In genomic region chr15:65305776-65306175, GRCh38 we compare ENCODE assay signal across 18 cellular contexts. TPM values are rescaled to one million over a fixed set of nuclear protein-coding genes. Genes with fewer than 3 reads are reported as not detected.
A peak's percentile ranks its signal among the peaks of the same experiment; 100 is the strongest.
DNase-seq lines count a peak whose midpoint lies in the region; ATAC-seq and TF ChIP-seq lines count a peak whose summit lies in the region.
"Had no signal": no experiment of that assay in that cellular context is flagged by ENCODE, and none has a peak within 500 bp of the region (broad histone marks: within the 10 kb centered on the region; RNA-seq: fewer than 3 reads in every experiment).

No MANE protein-coding gene starts in this region.

- DNase-seq in activated naive CD8-positive, alpha-beta T cell treated with anti-CD3 and anti-CD28 coated beads for 36 hours, result no peak
- no peak for DNase-seq in activated naive CD8-positive, alpha-beta T cell treated with anti-CD3 and anti-CD28 coated beads, Interleukin-2, amount 50 U/mL, for 24 hours
- DNase-seq in activated CD4-positive, alpha-beta T cell treated with anti-CD3 and anti-CD28 coated beads for 36 hours, result no peak
- DNase-seq in erythroblast (lab: John Stamatoyannopoulos, UW), result no peak
- DNase-seq: adrenal gland, heart left ventricle, left colon, naive B cell, NCI-H1105, PC-3, trophoblast cell had no signal

- H3K9ac ChIP-seq in OCI-LY3 (ENCODE audit: low read length), result no peak overlapping the region

- no peaks in the 10 kb centered on the region for H3K36me3 Mint-ChIP-seq in activated naive CD8-positive, alpha-beta T cell
- H3K36me3 Mint-ChIP-seq in activated naive CD8-positive, alpha-beta T cell treated with anti-CD3 and anti-CD28 coated beads for 36 hours, result no peaks in the 10 kb centered on the region
- H3K36me3 Mint-ChIP-seq in activated naive CD8-positive, alpha-beta T cell treated with anti-CD3 and anti-CD28 coated beads, Interleukin-2, amount 50 U/mL, for 24 hours (ENCODE audit: low read depth), result no peaks in the 10 kb centered on the region
- H3K36me3 Mint-ChIP-seq in stimulated activated memory B cell treated with anti-CD40 and anti-IgM and Interleukin-4, amounts not matched to agents 10 μg/mL and 1 μg/mL and 100 μg/mL, for 72 hours, result no peaks in the 10 kb centered on the region
- H3K36me3 Mint-ChIP-seq in activated CD4-positive, alpha-beta T cell treated with anti-CD3 and anti-CD28 coated beads for 36 hours (ENCODE audit: low read depth), result no peaks in the 10 kb centered on the region
- H3K36me3 Mint-ChIP-seq: naive B cell had no signal

- CTCF ChIA-PET in activated CD4-positive, alpha-beta T cell treated with anti-CD3 and anti-CD28 coated beads for 36 hours (lab: Charles Lee), result interaction anchor here (0.6 to 2.5 kb wide), 4 partner anchors 9 to 424 kb away, joined by 3 to 15 read pairs (median 4); partner anchors contain the start of gene PARP16

- H3K36me3 ChIP-seq in OCI-LY3 (replicated peaks; ENCODE audit: low read depth, low read length), result no peaks in the 10 kb centered on the region
- H3K36me3 ChIP-seq: adrenal gland, heart left ventricle had no signal

- H3K27me3 Mint-ChIP-seq in activated naive CD8-positive, alpha-beta T cell, result no peaks in the 10 kb centered on the region
- peaks cover 7% of the 10 kb centered on the region for H3K27me3 Mint-ChIP-seq in activated naive CD8-positive, alpha-beta T cell treated with anti-CD3 and anti-CD28 coated beads for 36 hours
- peaks cover 4% of the 10 kb centered on the region for H3K27me3 Mint-ChIP-seq in activated naive CD8-positive, alpha-beta T cell treated with anti-CD3 and anti-CD28 coated beads, Interleukin-2, amount 50 U/mL, for 24 hours
- no peaks in the 10 kb centered on the region for H3K27me3 Mint-ChIP-seq in stimulated activated memory B cell treated with anti-CD40 and anti-IgM and Interleukin-4, amounts not matched to agents 10 μg/mL and 1 μg/mL and 100 μg/mL, for 72 hours
- H3K27me3 Mint-ChIP-seq in activated CD4-positive, alpha-beta T cell treated with anti-CD3 and anti-CD28 coated beads for 36 hours, result no peaks in the 10 kb centered on the region
- H3K27me3 Mint-ChIP-seq: naive B cell had no signal

- POLR2A ChIA-PET in activated CD4-positive, alpha-beta T cell treated with anti-CD3 and anti-CD28 coated beads for 36 hours (lab: Charles Lee), result interaction anchor here (0.7 to 2.9 kb wide), 11 partner anchors 8 to 564 kb away, joined by 5 to 137 read pairs (median 12); partner anchors contain the start of genes CLPX, PARP16, RAB11A and RNU5A-1

- peak overlapping the region; percentile 99 for H3K27ac Mint-ChIP-seq in activated naive CD8-positive, alpha-beta T cell
- no peak overlapping the region for H3K27ac Mint-ChIP-seq in activated naive CD8-positive, alpha-beta T cell treated with anti-CD3 and anti-CD28 coated beads for 36 hours
- peak overlapping the region; percentile 99 for H3K27ac Mint-ChIP-seq in activated naive CD8-positive, alpha-beta T cell treated with anti-CD3 and anti-CD28 coated beads, Interleukin-2, amount 50 U/mL, for 24 hours
- H3K27ac Mint-ChIP-seq in stimulated activated memory B cell treated with anti-CD40 and anti-IgM and Interleukin-4, amounts not matched to agents 10 μg/mL and 1 μg/mL and 100 μg/mL, for 72 hours, result peak overlapping the region; percentile 19
- H3K27ac Mint-ChIP-seq in activated CD4-positive, alpha-beta T cell treated with anti-CD3 and anti-CD28 coated beads for 36 hours, result no peak overlapping the region

- peaks cover 15% of the 10 kb centered on the region for H3K4me1 ChIP-seq in OCI-LY3 (ENCODE audit: low read length)

- peaks cover 19% of the 10 kb centered on the region for H3K4me1 Mint-ChIP-seq in activated naive CD8-positive, alpha-beta T cell (ENCODE audit: low read depth)
- H3K4me1 Mint-ChIP-seq in activated naive CD8-positive, alpha-beta T cell treated with anti-CD3 and anti-CD28 coated beads for 36 hours, result peaks cover 20% of the 10 kb centered on the region
- peaks cover 27% of the 10 kb centered on the region for H3K4me1 Mint-ChIP-seq in activated naive CD8-positive, alpha-beta T cell treated with anti-CD3 and anti-CD28 coated beads, Interleukin-2, amount 50 U/mL, for 24 hours
- H3K4me1 Mint-ChIP-seq in stimulated activated memory B cell treated with anti-CD40 and anti-IgM and Interleukin-4, amounts not matched to agents 10 μg/mL and 1 μg/mL and 100 μg/mL, for 72 hours, result peaks cover 22% of the 10 kb centered on the region
- H3K4me1 Mint-ChIP-seq in activated CD4-positive, alpha-beta T cell treated with anti-CD3 and anti-CD28 coated beads for 36 hours, result peaks cover 25% of the 10 kb centered on the region

- TF ChIP-seq POLR2A in erythroblast (IDR thresholded peaks at IDR 0.05; ENCODE audit: low read length), result no peak

- no peak overlapping the region for H2AFZ ChIP-seq in OCI-LY3 (ENCODE audit: low read depth, low read length)

- peak overlapping the region; percentile 63 for H3K4me3 ChIP-seq in OCI-LY3 (ENCODE audit: low read length)

- no peaks in the 10 kb centered on the region for H3K9me3 ChIP-seq in OCI-LY3 (ENCODE audit: insufficient read depth, low read length)
- H3K9me3 ChIP-seq: adrenal gland, heart left ventricle had no signal

- intact Hi-C loops in activated CD4-positive, alpha-beta T cell treated with anti-CD3 and anti-CD28 coated beads for 36 hours (cut with DNase I, micrococcal nuclease), result loop anchor here (2.0 to 10.0 kb wide), 9 partner anchors 173 to 1199 kb away; partner anchors contain the start of genes HACD3 (in 1 of the 2), MAP2K1 (in 1 of the 2), MTFMT (in 1 of the 2) and PDCD7 (in 1 of the 2)

- peak overlapping the region; percentile 76 for H3K4me2 ChIP-seq in OCI-LY3 (ENCODE audit: low read length)

- ATAC-seq in activated naive CD8-positive, alpha-beta T cell treated with anti-CD3 and anti-CD28 coated beads, Interleukin-2, amount 50 U/mL, for 24 hours, result no peak
- no peak for ATAC-seq in stimulated activated memory B cell treated with anti-CD40 and anti-IgM and Interleukin-4, amounts not matched to agents 10 μg/mL and 1 μg/mL and 100 μg/mL, for 72 hours
- ATAC-seq in activated CD4-positive, alpha-beta T cell treated with anti-CD3 and anti-CD28 coated beads for 36 hours, result no peak
- no peak for ATAC-seq in HG03469 (IDR thresholded peaks at IDR 0.05; ENCODE audit: unreplicated experiment)

- no peak overlapping the region for H3K27ac ChIP-seq in OCI-LY3 (ENCODE audit: low read length)

- no peak for TF ChIP-seq CTCF in OCI-LY3 (IDR thresholded peaks at IDR 0.05; ENCODE audit: low read depth, low read length)

- peaks cover 12% of the 10 kb centered on the region for H3K27me3 ChIP-seq in OCI-LY3 (ENCODE audit: low read depth, low read length)
- H3K27me3 ChIP-seq: adrenal gland, heart left ventricle had no signal

- no peaks in the 10 kb centered on the region for H3K79me2 ChIP-seq in OCI-LY3 (ENCODE audit: low read length)

- no peaks in the 10 kb centered on the region for H3K9me3 Mint-ChIP-seq in activated naive CD8-positive, alpha-beta T cell (ENCODE audit: low read depth)
- H3K9me3 Mint-ChIP-seq in activated naive CD8-positive, alpha-beta T cell treated with anti-CD3 and anti-CD28 coated beads for 36 hours, result no peaks in the 10 kb centered on the region
- no peaks in the 10 kb centered on the region for H3K9me3 Mint-ChIP-seq in activated naive CD8-positive, alpha-beta T cell treated with anti-CD3 and anti-CD28 coated beads, Interleukin-2, amount 50 U/mL, for 24 hours
- no peaks in the 10 kb centered on the region for H3K9me3 Mint-ChIP-seq in stimulated activated memory B cell treated with anti-CD40 and anti-IgM and Interleukin-4, amounts not matched to agents 10 μg/mL and 1 μg/mL and 100 μg/mL, for 72 hours
- H3K9me3 Mint-ChIP-seq in activated CD4-positive, alpha-beta T cell treated with anti-CD3 and anti-CD28 coated beads for 36 hours (ENCODE audit: low read depth), result no peaks in the 10 kb centered on the region

- no peaks in the 10 kb centered on the region for H4K20me1 ChIP-seq in OCI-LY3 (ENCODE audit: insufficient read depth, low read length)

- H3K4me3 Mint-ChIP-seq in activated naive CD8-positive, alpha-beta T cell, result no peak overlapping the region
- no peak overlapping the region for H3K4me3 Mint-ChIP-seq in activated naive CD8-positive, alpha-beta T cell treated with anti-CD3 and anti-CD28 coated beads for 36 hours
- no peak overlapping the region for H3K4me3 Mint-ChIP-seq in activated naive CD8-positive, alpha-beta T cell treated with anti-CD3 and anti-CD28 coated beads, Interleukin-2, amount 50 U/mL, for 24 hours
- H3K4me3 Mint-ChIP-seq in stimulated activated memory B cell treated with anti-CD40 and anti-IgM and Interleukin-4, amounts not matched to agents 10 μg/mL and 1 μg/mL and 100 μg/mL, for 72 hours, result no peak overlapping the region
- H3K4me3 Mint-ChIP-seq in activated CD4-positive, alpha-beta T cell treated with anti-CD3 and anti-CD28 coated beads for 36 hours, result no peak overlapping the region

RNA-seq across cellular contexts. Expression of gene RNU5B-1, which starts 1.3 kb away (rescaled TPM):
- total RNA-seq in activated naive CD8-positive, alpha-beta T cell treated with anti-CD3 and anti-CD28 coated beads for 36 hours, result 10 to 100 TPM in 1 of 2 experiments, not detected in 1; 11.6 TPM
- not detected for total RNA-seq in activated CD4-positive, alpha-beta T cell treated with anti-CD3 and anti-CD28 coated beads for 36 hours
- total RNA-seq: epithelial cell of proximal tubule, G401, HT-29, left colon, PC-3 had no signal

RNA-seq across cellular contexts. Expression of gene RNU5A-1, which starts 9.9 kb away (rescaled TPM):
- not detected for total RNA-seq in activated naive CD8-positive, alpha-beta T cell treated with anti-CD3 and anti-CD28 coated beads for 36 hours
- not detected for total RNA-seq in activated CD4-positive, alpha-beta T cell treated with anti-CD3 and anti-CD28 coated beads for 36 hours
- total RNA-seq: adrenal gland, epithelial cell of proximal tubule, G401, heart left ventricle, HT-29, left colon, PC-3 had no signal

RNA-seq across cellular contexts. Expression of gene PARP16, which starts 19.1 kb away (rescaled TPM):
- 10 to 100 TPM; 15.5 to 16.4 TPM for total RNA-seq in activated naive CD8-positive, alpha-beta T cell treated with anti-CD3 and anti-CD28 coated beads for 36 hours
- 10 to 100 TPM; 17.9 to 20.1 TPM for total RNA-seq in activated CD4-positive, alpha-beta T cell treated with anti-CD3 and anti-CD28 coated beads for 36 hours

Comparison
In these comparisons a context has a peak if more than half of its experiments do, and no peak if none do; other contexts are left out.
1. H3K27ac Mint-ChIP-seq: peak in activated naive CD8-positive, alpha-beta T cell (single experiment), activated naive CD8-positive, alpha-beta T cell treated with anti-CD3 and anti-CD28 coated beads, Interleukin-2, amount 50 U/mL, for 24 hours (single experiment) and stimulated activated memory B cell treated with anti-CD40 and anti-IgM and Interleukin-4, amounts not matched to agents 10 μg/mL and 1 μg/mL and 100 μg/mL, for 72 hours (single experiment); none in activated naive CD8-positive, alpha-beta T cell treated with anti-CD3 and anti-CD28 coated beads for 36 hours (single experiment) and activated CD4-positive, alpha-beta T cell treated with anti-CD3 and anti-CD28 coated beads for 36 hours (single experiment).